Comparison of ENCODE assay signal across 10 cellular contexts in the genomic region with DNA sequence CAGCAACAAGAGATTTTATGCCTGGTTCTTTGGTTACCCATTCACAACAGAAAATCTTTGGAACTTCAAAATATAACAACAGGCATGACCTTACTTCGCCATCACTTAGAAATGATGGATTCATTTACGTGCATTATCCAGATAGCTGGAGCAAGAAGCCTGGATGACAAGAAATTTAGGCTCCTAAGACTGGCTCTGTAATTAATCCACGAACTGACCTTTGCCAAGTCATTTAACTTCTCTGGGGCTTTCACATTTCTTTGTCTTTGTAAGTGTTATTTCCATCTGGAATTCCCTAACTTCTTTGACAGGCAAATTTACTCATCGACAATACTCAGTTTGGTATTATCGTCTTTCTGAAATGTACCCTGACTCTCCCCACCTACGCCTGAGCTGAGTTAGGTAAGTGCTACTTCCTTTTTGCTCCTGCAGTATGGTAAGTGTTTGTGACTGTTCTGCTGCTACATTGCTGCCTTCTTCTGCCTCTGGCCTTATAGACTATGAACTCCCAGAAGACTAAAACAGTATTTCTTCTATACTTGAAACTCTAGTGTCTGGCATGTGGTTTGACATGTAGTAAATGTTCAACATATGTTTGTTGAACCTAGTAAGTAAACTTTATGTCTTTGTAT. TPM values are rescaled to one million over a fixed set of nuclear protein-coding genes. Genes with fewer than 3 reads are reported as not detected.
DNase-seq lines count a peak whose midpoint lies in the region; ATAC-seq and TF ChIP-seq lines count a peak whose summit lies in the region.
"Had no signal": no experiment of that assay in that cellular context is flagged by ENCODE, and none has a peak within 500 bp of the region (broad histone marks: within the 10 kb centered on the region; RNA-seq: fewer than 3 reads in every experiment).

No MANE protein-coding gene starts in this region.

- peaks cover 47% of the 10 kb centered on the region for H3K4me1 Mint-ChIP-seq in activated naive CD8-positive, alpha-beta T cell treated with anti-CD3 and anti-CD28 coated beads for 36 hours
- H3K4me1 Mint-ChIP-seq in progenitor cell of endocrine pancreas (ENCODE audit: low read depth) = peaks cover 7% of the 10 kb centered on the region

- H3K36me3 Mint-ChIP-seq in activated naive CD8-positive, alpha-beta T cell treated with anti-CD3 and anti-CD28 coated beads for 36 hours = peaks cover 11% of the 10 kb centered on the region
- no peaks in the 10 kb centered on the region for H3K36me3 Mint-ChIP-seq in progenitor cell of endocrine pancreas (ENCODE audit: insufficient read depth)

- no peak for TF ChIP-seq CTCF in GM12864 (IDR thresholded peaks at IDR 0.05; ENCODE audit: low read depth, low read length, missing control alignments)
- TF ChIP-seq CTCF in progenitor cell of endocrine pancreas (IDR thresholded peaks at IDR 0.05; ENCODE audit: unreplicated experiment) = no peak
- TF ChIP-seq CTCF in testis (IDR thresholded peaks at IDR 0.05) = no peak
- no peak for TF ChIP-seq CTCF in body of pancreas (IDR thresholded peaks at IDR 0.05)

- no peaks in the 10 kb centered on the region for H3K4me1 ChIP-seq in testis
- H3K4me1 ChIP-seq in body of pancreas = no peaks in the 10 kb centered on the region

- peak overlapping the region; percentile 54 for H3K4me3 Mint-ChIP-seq in activated naive CD8-positive, alpha-beta T cell treated with anti-CD3 and anti-CD28 coated beads for 36 hours
- no peak overlapping the region for H3K4me3 Mint-ChIP-seq in progenitor cell of endocrine pancreas (ENCODE audit: low read depth)

- H3K27ac ChIP-seq in testis (no peak overlapping the region), body of pancreas (no peak overlapping the region)

- WGBS in testis, 2 donors = 88 to 94% methylated on average over 6 of the region's 6 CpGs
- WGBS in body of pancreas, 2 donors = 77 to 83% methylated on average over 6 of the region's 6 CpGs

- ATAC-seq in GM19438 (IDR thresholded peaks at IDR 0.05; ENCODE audit: low read depth, unreplicated experiment) = peak; percentile 76
- ATAC-seq in HG03135 (IDR thresholded peaks at IDR 0.05; ENCODE audit: unreplicated experiment) = peak; percentile 92
- no peak for ATAC-seq in body of pancreas

- TF ChIP-seq POLR2A in testis (IDR thresholded peaks at IDR 0.05) (no peak), body of pancreas (IDR thresholded peaks at IDR 0.05) (no peak)

- no peaks in the 10 kb centered on the region for H3K36me3 ChIP-seq in testis (ENCODE audit: low read depth, missing control alignments)
- H3K36me3 ChIP-seq in body of pancreas (replicated peaks in 1 of 2; ENCODE audit: insufficient read depth in 1 of 2, low read depth in 2 of 2) = no peaks in the 10 kb centered on the region

- intact Hi-C loops in testis (cut with DNase I; ENCODE audit: low total_unique reads) = no loop called here
- intact Hi-C loops in body of pancreas (cut with DNase I) = no loop called here

- H3K4me3 ChIP-seq in GM12864 (ENCODE audit: low read depth, low read length) (peak overlapping the region; percentile 49; the same call in 1 of the 2 replicates), testis (no peak overlapping the region), body of pancreas (no peak overlapping the region)

- H3K9me3 Mint-ChIP-seq in activated naive CD8-positive, alpha-beta T cell treated with anti-CD3 and anti-CD28 coated beads for 36 hours = peaks cover 2% of the 10 kb centered on the region
- no peaks in the 10 kb centered on the region for H3K9me3 Mint-ChIP-seq in progenitor cell of endocrine pancreas (ENCODE audit: low read depth)

- no peaks in the 10 kb centered on the region for H3K27me3 Mint-ChIP-seq in activated naive CD8-positive, alpha-beta T cell treated with anti-CD3 and anti-CD28 coated beads for 36 hours
- H3K27me3 Mint-ChIP-seq in progenitor cell of endocrine pancreas = peaks cover 8% of the 10 kb centered on the region

- peak overlapping the region; percentile 97 for H3K27ac Mint-ChIP-seq in activated naive CD8-positive, alpha-beta T cell treated with anti-CD3 and anti-CD28 coated beads for 36 hours
- no peak overlapping the region for H3K27ac Mint-ChIP-seq in progenitor cell of endocrine pancreas

- peak; percentile 78 for DNase-seq in GM12864 (ENCODE audit: low read depth)
- DNase-seq in activated naive CD8-positive, alpha-beta T cell treated with anti-CD3 and anti-CD28 coated beads for 36 hours = peak; percentile 30
- DNase-seq in progenitor cell of endocrine pancreas (ENCODE audit: low spot score, unreplicated experiment) = no peak
- DNase-seq in testis = no peak
- no peak for DNase-seq in body of pancreas
- DNase-seq in NCI-H510A (lab: John Stamatoyannopoulos, UW) = no peak
- DNase-seq: DND-41, NCI-H2171 treated with DMSO at 0.1 percent for 48 hours had no signal

- H3K27me3 ChIP-seq in testis (no peaks in the 10 kb centered on the region), body of pancreas (no peaks in the 10 kb centered on the region)

- no peaks in the 10 kb centered on the region for H3K9me3 ChIP-seq in testis
- H3K9me3 ChIP-seq in body of pancreas = no peaks in the 10 kb centered on the region

RNA-seq across cellular contexts. Expression of gene MDFIC, which starts 5.5 kb away (rescaled TPM):
- total RNA-seq in activated naive CD8-positive, alpha-beta T cell treated with anti-CD3 and anti-CD28 coated beads for 36 hours = 10 to 100 TPM; 55.9 to 57.1 TPM
- total RNA-seq in progenitor cell of endocrine pancreas (5.4 and 6.7 TPM in 2 replicates), testis (1 to 10 TPM; 5.8 to 6.1 TPM), body of pancreas (10 to 100 TPM; 12.5 to 35.3 TPM)
- 7.6 TPM for polyA plus RNA-seq in testis (ENCODE audit: insufficient read depth, low read depth, low replicate concordance)

Comparison
In these comparisons a context has a peak if more than half of its experiments do, and no peak if none do; other contexts are left out.
1. DNase-seq: peak in GM12864 (single experiment) and activated naive CD8-positive, alpha-beta T cell treated with anti-CD3 and anti-CD28 coated beads for 36 hours (single experiment); none in progenitor cell of endocrine pancreas (single experiment), testis (single experiment), body of pancreas (0 of 4) and NCI-H510A (single experiment).